ENCODE assay signal across 1 cellular context in the genomic region with DNA sequence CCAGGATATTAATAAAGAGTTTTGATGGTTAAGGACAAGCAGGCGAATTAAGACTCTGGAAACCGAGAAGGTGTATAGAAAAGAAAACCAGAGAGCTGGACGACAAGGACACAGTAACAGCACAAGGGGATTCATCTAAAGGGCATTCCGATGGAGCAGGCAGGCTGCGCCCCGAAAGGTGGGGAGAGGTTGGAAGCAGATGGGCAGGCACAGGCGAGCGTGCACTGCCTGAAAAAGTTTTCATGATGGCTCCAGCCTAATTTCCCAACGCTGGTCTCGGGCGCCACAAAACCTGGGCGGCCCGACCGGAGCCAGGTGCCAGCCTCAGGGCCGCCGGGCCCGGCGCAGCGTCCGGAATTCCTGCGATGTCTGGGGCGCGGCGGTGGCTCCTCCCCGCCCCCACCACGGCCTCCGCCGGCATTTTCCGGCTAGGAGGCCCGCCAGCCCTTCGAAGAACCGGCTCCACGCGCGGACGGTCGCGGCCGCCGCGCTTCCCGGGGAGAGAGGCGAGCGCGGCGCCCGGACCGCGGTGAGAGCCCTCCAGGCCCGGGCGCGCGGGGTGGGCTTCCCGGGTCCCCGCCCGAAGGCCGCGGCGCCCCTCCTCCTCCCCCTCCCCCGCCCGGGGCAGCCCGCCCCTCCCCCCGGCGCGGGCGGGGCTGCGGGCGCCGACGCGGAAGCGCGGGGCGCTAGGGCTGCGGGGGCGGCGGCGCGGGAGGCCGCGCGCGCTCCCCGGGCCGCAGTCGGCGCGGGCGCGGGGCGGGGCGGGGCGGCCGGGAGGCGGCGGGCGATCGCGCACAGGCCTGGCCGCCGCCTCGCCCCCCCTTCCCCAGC.
A peak's percentile ranks its signal among the peaks of the same experiment; 100 is the strongest.
TF ChIP-seq lines count a peak whose summit lies in the region.

No MANE protein-coding gene starts in this region.

TF ChIP-seq in K562, 482 proteins besides CTCF, POLR2A, EP300 and RAD21 (continued from another document and continues in another):
- TF ChIP-seq, protein P1, sequence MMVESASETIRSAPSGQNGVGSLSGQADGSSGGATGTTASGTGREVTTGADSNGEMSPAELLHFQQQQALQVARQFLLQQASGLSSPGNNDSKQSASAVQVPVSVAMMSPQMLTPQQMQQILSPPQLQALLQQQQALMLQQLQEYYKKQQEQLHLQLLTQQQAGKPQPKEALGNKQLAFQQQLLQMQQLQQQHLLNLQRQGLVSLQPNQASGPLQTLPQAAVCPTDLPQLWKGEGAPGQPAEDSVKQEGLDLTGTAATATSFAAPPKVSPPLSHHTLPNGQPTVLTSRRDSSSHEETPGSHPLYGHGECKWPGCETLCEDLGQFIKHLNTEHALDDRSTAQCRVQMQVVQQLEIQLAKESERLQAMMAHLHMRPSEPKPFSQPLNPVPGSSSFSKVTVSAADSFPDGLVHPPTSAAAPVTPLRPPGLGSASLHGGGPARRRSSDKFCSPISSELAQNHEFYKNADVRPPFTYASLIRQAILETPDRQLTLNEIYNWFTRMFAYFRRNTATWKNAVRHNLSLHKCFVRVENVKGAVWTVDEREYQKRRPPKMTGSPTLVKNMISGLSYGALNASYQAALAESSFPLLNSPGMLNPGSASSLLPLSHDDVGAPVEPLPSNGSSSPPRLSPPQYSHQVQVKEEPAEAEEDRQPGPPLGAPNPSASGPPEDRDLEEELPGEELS (CRISPR knock-in tag; IDR thresholded peaks at IDR 0.05; ENCODE audit: borderline replicate concordance) = no peak
- peak; percentile 82 for TF ChIP-seq KDM5B (IDR thresholded peaks at IDR 0.05; ENCODE audit: insufficient replicate concordance, low read depth, low read length)
- TF ChIP-seq ZFX (CRISPR knock-in tag; IDR thresholded peaks at IDR 0.05) = peak; percentile 95
- TF ChIP-seq KAT2B (IDR thresholded peaks at IDR 0.05; ENCODE audit: low read depth, low read length) = no peak
- TF ChIP-seq, protein P2, sequence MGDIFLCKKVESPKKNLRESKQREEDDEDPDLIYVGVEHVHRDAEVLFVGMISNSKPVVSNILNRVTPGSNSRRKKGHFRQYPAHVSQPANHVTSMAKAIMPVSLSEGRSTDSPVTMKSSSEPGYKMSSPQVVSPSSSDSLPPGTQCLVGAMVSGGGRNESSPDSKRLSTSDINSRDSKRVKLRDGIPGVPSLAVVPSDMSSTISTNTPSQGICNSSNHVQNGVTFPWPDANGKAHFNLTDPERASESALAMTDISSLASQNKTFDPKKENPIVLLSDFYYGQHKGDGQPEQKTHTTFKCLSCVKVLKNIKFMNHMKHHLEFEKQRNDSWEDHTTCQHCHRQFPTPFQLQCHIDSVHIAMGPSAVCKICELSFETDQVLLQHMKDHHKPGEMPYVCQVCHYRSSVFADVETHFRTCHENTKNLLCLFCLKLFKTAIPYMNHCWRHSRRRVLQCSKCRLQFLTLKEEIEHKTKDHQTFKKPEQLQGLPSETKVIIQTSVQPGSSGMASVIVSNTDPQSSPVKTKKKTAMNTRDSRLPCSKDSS (IDR thresholded peaks at IDR 0.05; ENCODE audit: low read depth, partially characterized antibody) = no peak
- TF ChIP-seq ZNF77 (CRISPR knock-in tag; IDR thresholded peaks at IDR 0.05) = no peak
- no peak for TF ChIP-seq ZNF263 (CRISPR knock-in tag; IDR thresholded peaks at IDR 0.05; ENCODE audit: borderline replicate concordance)
- no peak for TF ChIP-seq ZNF3 (CRISPR knock-in tag; IDR thresholded peaks at IDR 0.05)
- TF ChIP-seq CC2D1A (IDR thresholded peaks at IDR 0.05) = peak; percentile 46
- no peak for TF ChIP-seq HNRNPK (IDR thresholded peaks at IDR 0.05; ENCODE audit: low read depth, low read length, poor library complexity, severe bottlenecking)
- peak; percentile 74 for TF ChIP-seq TAF1 (IDR thresholded peaks at IDR 0.05; ENCODE audit: control insufficient read depth, extremely low read depth, insufficient read depth, low read length, severe bottlenecking)
- TF ChIP-seq ZNF408 (CRISPR knock-in tag; IDR thresholded peaks at IDR 0.05; ENCODE audit: low read depth) = no peak
- TF ChIP-seq, protein P3, sequence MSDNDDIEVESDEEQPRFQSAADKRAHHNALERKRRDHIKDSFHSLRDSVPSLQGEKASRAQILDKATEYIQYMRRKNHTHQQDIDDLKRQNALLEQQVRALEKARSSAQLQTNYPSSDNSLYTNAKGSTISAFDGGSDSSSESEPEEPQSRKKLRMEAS (CRISPR knock-in tag; IDR thresholded peaks at IDR 0.05) = 0 out of 2 replicates have a peak, but pooled peaks have one; percentile 22
- TF ChIP-seq ZBTB17 (CRISPR knock-in tag; IDR thresholded peaks at IDR 0.05) = peak; percentile 86
- TF ChIP-seq MCM3 (IDR thresholded peaks at IDR 0.05) = no peak
- peak; percentile 44; the same call in 1 of the 2 replicates for TF ChIP-seq SMARCE1 (IDR thresholded peaks at IDR 0.05)
- TF ChIP-seq PTBP1 (IDR thresholded peaks at IDR 0.05; ENCODE audit: low read depth, low read length) = no peak
- no peak for TF ChIP-seq CSDE1 (IDR thresholded peaks at IDR 0.05)
- TF ChIP-seq KAT7 (CRISPR knock-in tag; IDR thresholded peaks at IDR 0.05; ENCODE audit: borderline replicate concordance) = no peak; the same call in 1 of the 2 replicates
- TF ChIP-seq PTTG1 (tag; IDR thresholded peaks at IDR 0.05; ENCODE audit: low read depth) = no peak
- no peak for TF ChIP-seq NCOR1 (IDR thresholded peaks at IDR 0.05)
- peak; percentile 88 for TF ChIP-seq FIP1L1 (IDR thresholded peaks at IDR 0.05; ENCODE audit: low read depth, low read length, poor library complexity, severe bottlenecking)
- peak; percentile 85; the same call in 1 of the 2 replicates for TF ChIP-seq ZNF282 (CRISPR knock-in tag; IDR thresholded peaks at IDR 0.05)
- TF ChIP-seq CCNT2 (IDR thresholded peaks at IDR 0.05; ENCODE audit: borderline replicate concordance, extremely low read depth, insufficient read length, low read depth, low read length) = peak; percentile 58
- 0 out of 2 replicates have a peak, but pooled peaks have one; percentile 46 for TF ChIP-seq MIER1 (IDR thresholded peaks at IDR 0.05; ENCODE audit: low read depth)
- TF ChIP-seq ADNP (tag; IDR thresholded peaks at IDR 0.05) = no peak
- TF ChIP-seq CBX8 (IDR thresholded peaks at IDR 0.05; ENCODE audit: borderline replicate concordance, extremely low read depth, low read depth, low read length, poor library complexity, severe bottlenecking) = no peak
- TF ChIP-seq TEAD4 (IDR thresholded peaks at IDR 0.05; ENCODE audit: low read length) = peak; percentile 50
- TF ChIP-seq TEAD4 (CRISPR knock-in tag; IDR thresholded peaks at IDR 0.05; ENCODE audit: borderline replicate concordance) = no peak
- TF ChIP-seq, protein P4, sequence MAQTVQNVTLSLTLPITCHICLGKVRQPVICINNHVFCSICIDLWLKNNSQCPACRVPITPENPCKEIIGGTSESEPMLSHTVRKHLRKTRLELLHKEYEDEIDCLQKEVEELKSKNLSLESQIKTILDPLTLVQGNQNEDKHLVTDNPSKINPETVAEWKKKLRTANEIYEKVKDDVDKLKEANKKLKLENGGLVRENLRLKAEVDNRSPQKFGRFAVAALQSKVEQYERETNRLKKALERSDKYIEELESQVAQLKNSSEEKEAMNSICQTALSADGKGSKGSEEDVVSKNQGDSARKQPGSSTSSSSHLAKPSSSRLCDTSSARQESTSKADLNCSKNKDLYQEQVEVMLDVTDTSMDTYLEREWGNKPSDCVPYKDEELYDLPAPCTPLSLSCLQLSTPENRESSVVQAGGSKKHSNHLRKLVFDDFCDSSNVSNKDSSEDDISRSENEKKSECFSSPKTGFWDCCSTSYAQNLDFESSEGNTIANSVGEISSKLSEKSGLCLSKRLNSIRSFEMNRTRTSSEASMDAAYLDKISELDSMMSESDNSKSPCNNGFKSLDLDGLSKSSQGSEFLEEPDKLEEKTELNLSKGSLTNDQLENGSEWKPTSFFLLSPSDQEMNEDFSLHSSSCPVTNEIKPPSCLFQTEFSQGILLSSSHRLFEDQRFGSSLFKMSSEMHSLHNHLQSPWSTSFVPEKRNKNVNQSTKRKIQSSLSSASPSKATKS (CRISPR knock-in tag; IDR thresholded peaks at IDR 0.05) = no peak
- no peak for TF ChIP-seq ZSCAN32 (CRISPR knock-in tag; IDR thresholded peaks at IDR 0.05)
- TF ChIP-seq HLTF (IDR thresholded peaks at IDR 0.05) = no peak
- TF ChIP-seq ZC3H8 (IDR thresholded peaks at IDR 0.05) = no peak
- no peak for TF ChIP-seq KLF1 (tag; IDR thresholded peaks at IDR 0.05)
- TF ChIP-seq, protein P5, sequence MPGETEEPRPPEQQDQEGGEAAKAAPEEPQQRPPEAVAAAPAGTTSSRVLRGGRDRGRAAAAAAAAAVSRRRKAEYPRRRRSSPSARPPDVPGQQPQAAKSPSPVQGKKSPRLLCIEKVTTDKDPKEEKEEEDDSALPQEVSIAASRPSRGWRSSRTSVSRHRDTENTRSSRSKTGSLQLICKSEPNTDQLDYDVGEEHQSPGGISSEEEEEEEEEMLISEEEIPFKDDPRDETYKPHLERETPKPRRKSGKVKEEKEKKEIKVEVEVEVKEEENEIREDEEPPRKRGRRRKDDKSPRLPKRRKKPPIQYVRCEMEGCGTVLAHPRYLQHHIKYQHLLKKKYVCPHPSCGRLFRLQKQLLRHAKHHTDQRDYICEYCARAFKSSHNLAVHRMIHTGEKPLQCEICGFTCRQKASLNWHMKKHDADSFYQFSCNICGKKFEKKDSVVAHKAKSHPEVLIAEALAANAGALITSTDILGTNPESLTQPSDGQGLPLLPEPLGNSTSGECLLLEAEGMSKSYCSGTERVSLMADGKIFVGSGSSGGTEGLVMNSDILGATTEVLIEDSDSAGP (CRISPR knock-in tag; IDR thresholded peaks at IDR 0.05) = no peak
- TF ChIP-seq, protein P6, sequence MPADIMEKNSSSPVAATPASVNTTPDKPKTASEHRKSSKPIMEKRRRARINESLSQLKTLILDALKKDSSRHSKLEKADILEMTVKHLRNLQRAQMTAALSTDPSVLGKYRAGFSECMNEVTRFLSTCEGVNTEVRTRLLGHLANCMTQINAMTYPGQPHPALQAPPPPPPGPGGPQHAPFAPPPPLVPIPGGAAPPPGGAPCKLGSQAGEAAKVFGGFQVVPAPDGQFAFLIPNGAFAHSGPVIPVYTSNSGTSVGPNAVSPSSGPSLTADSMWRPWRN (IDR thresholded peaks at IDR 0.05; ENCODE audit: low read depth) = no peak
- TF ChIP-seq, protein P7, sequence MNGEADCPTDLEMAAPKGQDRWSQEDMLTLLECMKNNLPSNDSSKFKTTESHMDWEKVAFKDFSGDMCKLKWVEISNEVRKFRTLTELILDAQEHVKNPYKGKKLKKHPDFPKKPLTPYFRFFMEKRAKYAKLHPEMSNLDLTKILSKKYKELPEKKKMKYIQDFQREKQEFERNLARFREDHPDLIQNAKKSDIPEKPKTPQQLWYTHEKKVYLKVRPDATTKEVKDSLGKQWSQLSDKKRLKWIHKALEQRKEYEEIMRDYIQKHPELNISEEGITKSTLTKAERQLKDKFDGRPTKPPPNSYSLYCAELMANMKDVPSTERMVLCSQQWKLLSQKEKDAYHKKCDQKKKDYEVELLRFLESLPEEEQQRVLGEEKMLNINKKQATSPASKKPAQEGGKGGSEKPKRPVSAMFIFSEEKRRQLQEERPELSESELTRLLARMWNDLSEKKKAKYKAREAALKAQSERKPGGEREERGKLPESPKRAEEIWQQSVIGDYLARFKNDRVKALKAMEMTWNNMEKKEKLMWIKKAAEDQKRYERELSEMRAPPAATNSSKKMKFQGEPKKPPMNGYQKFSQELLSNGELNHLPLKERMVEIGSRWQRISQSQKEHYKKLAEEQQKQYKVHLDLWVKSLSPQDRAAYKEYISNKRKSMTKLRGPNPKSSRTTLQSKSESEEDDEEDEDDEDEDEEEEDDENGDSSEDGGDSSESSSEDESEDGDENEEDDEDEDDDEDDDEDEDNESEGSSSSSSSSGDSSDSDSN (IDR thresholded peaks at IDR 0.05; ENCODE audit: borderline replicate concordance in 1 of 2, low read depth in 2 of 2, low read length in 2 of 2) = peak; percentile 54 to 62; a peak in 2 of 4 replicates
- TF ChIP-seq, protein P8, sequence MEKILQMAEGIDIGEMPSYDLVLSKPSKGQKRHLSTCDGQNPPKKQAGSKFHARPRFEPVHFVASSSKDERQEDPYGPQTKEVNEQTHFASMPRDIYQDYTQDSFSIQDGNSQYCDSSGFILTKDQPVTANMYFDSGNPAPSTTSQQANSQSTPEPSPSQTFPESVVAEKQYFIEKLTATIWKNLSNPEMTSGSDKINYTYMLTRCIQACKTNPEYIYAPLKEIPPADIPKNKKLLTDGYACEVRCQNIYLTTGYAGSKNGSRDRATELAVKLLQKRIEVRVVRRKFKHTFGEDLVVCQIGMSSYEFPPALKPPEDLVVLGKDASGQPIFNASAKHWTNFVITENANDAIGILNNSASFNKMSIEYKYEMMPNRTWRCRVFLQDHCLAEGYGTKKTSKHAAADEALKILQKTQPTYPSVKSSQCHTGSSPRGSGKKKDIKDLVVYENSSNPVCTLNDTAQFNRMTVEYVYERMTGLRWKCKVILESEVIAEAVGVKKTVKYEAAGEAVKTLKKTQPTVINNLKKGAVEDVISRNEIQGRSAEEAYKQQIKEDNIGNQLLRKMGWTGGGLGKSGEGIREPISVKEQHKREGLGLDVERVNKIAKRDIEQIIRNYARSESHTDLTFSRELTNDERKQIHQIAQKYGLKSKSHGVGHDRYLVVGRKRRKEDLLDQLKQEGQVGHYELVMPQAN (IDR thresholded peaks at IDR 0.05; ENCODE audit: borderline replicate concordance) = peak; percentile 42; the same call in 1 of the 2 replicates
- TF ChIP-seq GATAD2A (IDR thresholded peaks at IDR 0.05) = 0 out of 2 replicates have a peak, but pooled peaks have one; percentile 63
- TF ChIP-seq, protein P9, sequence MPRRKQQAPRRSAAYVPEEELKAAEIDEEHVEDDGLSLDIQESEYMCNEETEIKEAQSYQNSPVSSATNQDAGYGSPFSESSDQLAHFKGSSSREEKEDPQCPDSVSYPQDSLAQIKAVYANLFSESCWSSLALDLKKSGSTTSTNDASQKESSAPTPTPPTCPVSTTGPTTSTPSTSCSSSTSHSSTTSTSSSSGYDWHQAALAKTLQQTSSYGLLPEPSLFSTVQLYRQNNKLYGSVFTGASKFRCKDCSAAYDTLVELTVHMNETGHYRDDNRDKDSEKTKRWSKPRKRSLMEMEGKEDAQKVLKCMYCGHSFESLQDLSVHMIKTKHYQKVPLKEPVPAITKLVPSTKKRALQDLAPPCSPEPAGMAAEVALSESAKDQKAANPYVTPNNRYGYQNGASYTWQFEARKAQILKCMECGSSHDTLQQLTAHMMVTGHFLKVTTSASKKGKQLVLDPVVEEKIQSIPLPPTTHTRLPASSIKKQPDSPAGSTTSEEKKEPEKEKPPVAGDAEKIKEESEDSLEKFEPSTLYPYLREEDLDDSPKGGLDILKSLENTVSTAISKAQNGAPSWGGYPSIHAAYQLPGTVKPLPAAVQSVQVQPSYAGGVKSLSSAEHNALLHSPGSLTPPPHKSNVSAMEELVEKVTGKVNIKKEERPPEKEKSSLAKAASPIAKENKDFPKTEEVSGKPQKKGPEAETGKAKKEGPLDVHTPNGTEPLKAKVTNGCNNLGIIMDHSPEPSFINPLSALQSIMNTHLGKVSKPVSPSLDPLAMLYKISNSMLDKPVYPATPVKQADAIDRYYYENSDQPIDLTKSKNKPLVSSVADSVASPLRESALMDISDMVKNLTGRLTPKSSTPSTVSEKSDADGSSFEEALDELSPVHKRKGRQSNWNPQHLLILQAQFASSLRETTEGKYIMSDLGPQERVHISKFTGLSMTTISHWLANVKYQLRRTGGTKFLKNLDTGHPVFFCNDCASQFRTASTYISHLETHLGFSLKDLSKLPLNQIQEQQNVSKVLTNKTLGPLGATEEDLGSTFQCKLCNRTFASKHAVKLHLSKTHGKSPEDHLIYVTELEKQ (CRISPR knock-in tag; IDR thresholded peaks at IDR 0.05) = no peak
- TF ChIP-seq, protein P10, sequence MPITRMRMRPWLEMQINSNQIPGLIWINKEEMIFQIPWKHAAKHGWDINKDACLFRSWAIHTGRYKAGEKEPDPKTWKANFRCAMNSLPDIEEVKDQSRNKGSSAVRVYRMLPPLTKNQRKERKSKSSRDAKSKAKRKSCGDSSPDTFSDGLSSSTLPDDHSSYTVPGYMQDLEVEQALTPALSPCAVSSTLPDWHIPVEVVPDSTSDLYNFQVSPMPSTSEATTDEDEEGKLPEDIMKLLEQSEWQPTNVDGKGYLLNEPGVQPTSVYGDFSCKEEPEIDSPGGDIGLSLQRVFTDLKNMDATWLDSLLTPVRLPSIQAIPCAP (CRISPR knock-in tag; IDR thresholded peaks at IDR 0.05; ENCODE audit: borderline replicate concordance) = no peak
- peak; percentile 5; the same call in 1 of the 2 replicates for TF ChIP-seq ZNF133 (CRISPR knock-in tag; IDR thresholded peaks at IDR 0.05)
- TF ChIP-seq HMG20A (CRISPR knock-in tag; conservative IDR thresholded peaks at IDR 0.05) = no peak
